Comparison of ENCODE assay signal across 19 cellular contexts in genomic region chr9:108874058-108874788, GRCh38.
"Had no signal": no experiment of that assay in that cellular context is flagged by ENCODE, and none has a peak within 500 bp of the region (broad histone marks: within the 10 kb centered on the region; RNA-seq: fewer than 3 reads in every experiment).

No MANE protein-coding gene starts in this region.

- H3K4me3 Mint-ChIP-seq: activated CD4-positive, alpha-beta memory T cell treated with anti-CD3 and anti-CD28 coated beads for 36 hours; activated naive CD8-positive, alpha-beta T cell; mesothelial cell of epicardium; nephron progenitor cell; WTC11 had no signal

- H3K4me1 Mint-ChIP-seq: mesothelial cell of epicardium, WTC11 had no signal

- H3K9me3 Mint-ChIP-seq: activated CD4-positive, alpha-beta memory T cell treated with anti-CD3 and anti-CD28 coated beads for 36 hours; WTC11 had no signal

- H3K27me3 Mint-ChIP-seq: activated CD4-positive, alpha-beta memory T cell treated with anti-CD3 and anti-CD28 coated beads for 36 hours; activated naive CD8-positive, alpha-beta T cell had no signal

- DNase-seq: activated CD4-positive, alpha-beta memory T cell treated with anti-CD3 and anti-CD28 coated beads for 36 hours; activated CD4-positive, alpha-beta T cell treated with anti-CD3 and anti-CD28 coated beads for 4 hours; activated gamma-delta T cell; activated T-cell treated with anti-CD3 and anti-CD28 coated beads for 4 hours; cerebellar nuclear complex; cortex of kidney; erythroblast; head of caudate nucleus; lower lobe of right lung; nephron progenitor cell; occipital lobe; stimulated activated CD4-positive, alpha-beta T cell treated with anti-CD3 and anti-CD28 coated beads, Interleukin-12 subunit alpha, Interleukin-12 subunit beta, amount 100 ng/mL, for 4 hours; stimulated activated CD4-positive, alpha-beta T cell treated with anti-CD3 and anti-CD28 coated beads, Interleukin-2, amount 100 ng/mL, for 24 hours; stimulated activated naive CD4-positive, alpha-beta T cell treated with Interleukin-2 at 50 U/mL for 16 hours; transverse colon; uterus had no signal

- H3K27ac Mint-ChIP-seq: activated CD4-positive, alpha-beta memory T cell treated with anti-CD3 and anti-CD28 coated beads for 36 hours; activated naive CD8-positive, alpha-beta T cell; mesothelial cell of epicardium; nephron progenitor cell; WTC11 had no signal

- ATAC-seq: lower lobe of right lung, WTC11 had no signal
